ENCODE assay signal across 19 cellular contexts in genomic region chr21:31141389-31142021, GRCh38.
DNase-seq lines count a peak whose midpoint lies in the region; ATAC-seq and TF ChIP-seq lines count a peak whose summit lies in the region.
"Had no signal": no experiment of that assay in that cellular context is flagged by ENCODE, and none has a peak within 500 bp of the region (broad histone marks: within the 10 kb centered on the region; RNA-seq: fewer than 3 reads in every experiment).

No MANE protein-coding gene starts in this region.

- peak overlapping the region; percentile 66 for H3K27ac Mint-ChIP-seq in activated T-cell treated with anti-CD3 and anti-CD28 coated beads, Interleukin-2, amount 50 U/mL, for 24 hours
- peak overlapping the region; percentile 59 for H3K27ac Mint-ChIP-seq in activated T-helper 1 cell treated with anti-CD3 and anti-CD28 coated beads, Interleukin-12 subunit alpha, Interleukin-12 subunit beta, Interleukin-2, Interleukin-4 antibody, amounts not matched to agents 30 ng/mL and 10 ng/mL and 1 ng/mL, durations not matched to agents 14 hours and 24 hours and 36 hours
- H3K27ac Mint-ChIP-seq in mesothelial cell of epicardium, result peak overlapping the region; percentile 53
- no peak overlapping the region for H3K27ac Mint-ChIP-seq in stimulated activated naive CD8-positive, alpha-beta T cell treated with anti-CD3 and anti-CD28 coated beads, Interleukin-15, amount 100 ng/mL, for 72 hours

- no peak overlapping the region for H3K4me3 Mint-ChIP-seq in activated T-cell treated with anti-CD3 and anti-CD28 coated beads, Interleukin-2, amount 50 U/mL, for 24 hours
- no peak overlapping the region for H3K4me3 Mint-ChIP-seq in activated T-helper 1 cell treated with anti-CD3 and anti-CD28 coated beads, Interleukin-12 subunit alpha, Interleukin-12 subunit beta, Interleukin-2, Interleukin-4 antibody, amounts not matched to agents 30 ng/mL and 10 ng/mL and 1 ng/mL, durations not matched to agents 14 hours and 24 hours and 36 hours
- H3K4me3 Mint-ChIP-seq in mesothelial cell of epicardium, result no peak overlapping the region
- no peak overlapping the region for H3K4me3 Mint-ChIP-seq in stimulated activated naive CD8-positive, alpha-beta T cell treated with anti-CD3 and anti-CD28 coated beads, Interleukin-15, amount 100 ng/mL, for 72 hours
- H3K4me3 Mint-ChIP-seq: CD4-positive, alpha-beta T cell had no signal

- H3K4me1 Mint-ChIP-seq in activated T-cell treated with anti-CD3 and anti-CD28 coated beads, Interleukin-2, amount 50 U/mL, for 24 hours (ENCODE audit: low read depth), result peaks cover 27% of the 10 kb centered on the region
- peaks cover 32% of the 10 kb centered on the region for H3K4me1 Mint-ChIP-seq in activated T-helper 1 cell treated with anti-CD3 and anti-CD28 coated beads, Interleukin-12 subunit alpha, Interleukin-12 subunit beta, Interleukin-2, Interleukin-4 antibody, amounts not matched to agents 30 ng/mL and 10 ng/mL and 1 ng/mL, durations not matched to agents 14 hours and 24 hours and 36 hours (ENCODE audit: low read depth)
- H3K4me1 Mint-ChIP-seq in mesothelial cell of epicardium, result peaks cover 3% of the 10 kb centered on the region
- H3K4me1 Mint-ChIP-seq in stimulated activated naive CD8-positive, alpha-beta T cell treated with anti-CD3 and anti-CD28 coated beads, Interleukin-15, amount 100 ng/mL, for 72 hours, result peaks cover 11% of the 10 kb centered on the region

- TF ChIP-seq CTCF in mesothelial cell of epicardium (IDR thresholded peaks at IDR 0.05; ENCODE audit: unreplicated experiment), result no peak

- H3K36me3 Mint-ChIP-seq in activated T-cell treated with anti-CD3 and anti-CD28 coated beads, Interleukin-2, amount 50 U/mL, for 24 hours (ENCODE audit: low read depth), result peaks cover 86% of the 10 kb centered on the region
- peaks cover 59% of the 10 kb centered on the region for H3K36me3 Mint-ChIP-seq in activated T-helper 1 cell treated with anti-CD3 and anti-CD28 coated beads, Interleukin-12 subunit alpha, Interleukin-12 subunit beta, Interleukin-2, Interleukin-4 antibody, amounts not matched to agents 30 ng/mL and 10 ng/mL and 1 ng/mL, durations not matched to agents 14 hours and 24 hours and 36 hours (ENCODE audit: low read depth)
- no peaks in the 10 kb centered on the region for H3K36me3 Mint-ChIP-seq in mesothelial cell of epicardium

- no peaks in the 10 kb centered on the region for H3K9me3 Mint-ChIP-seq in activated T-cell treated with anti-CD3 and anti-CD28 coated beads, Interleukin-2, amount 50 U/mL, for 24 hours
- no peaks in the 10 kb centered on the region for H3K9me3 Mint-ChIP-seq in activated T-helper 1 cell treated with anti-CD3 and anti-CD28 coated beads, Interleukin-12 subunit alpha, Interleukin-12 subunit beta, Interleukin-2, Interleukin-4 antibody, amounts not matched to agents 30 ng/mL and 10 ng/mL and 1 ng/mL, durations not matched to agents 14 hours and 24 hours and 36 hours
- no peaks in the 10 kb centered on the region for H3K9me3 Mint-ChIP-seq in mesothelial cell of epicardium
- no peaks in the 10 kb centered on the region for H3K9me3 Mint-ChIP-seq in stimulated activated naive CD8-positive, alpha-beta T cell treated with anti-CD3 and anti-CD28 coated beads, Interleukin-15, amount 100 ng/mL, for 72 hours
- H3K9me3 Mint-ChIP-seq: CD4-positive, alpha-beta T cell had no signal

- intact Hi-C loops in activated T-helper 1 cell treated with anti-CD3 and anti-CD28 coated beads, Interleukin-12 subunit alpha, Interleukin-12 subunit beta, Interleukin-2, Interleukin-4 antibody, amounts not matched to agents 30 ng/mL and 10 ng/mL and 1 ng/mL, durations not matched to agents 14 hours and 24 hours and 36 hours (cut with micrococcal nuclease), result loop anchor here (1.0 kb wide), 1 partner anchor 43 kb away; no protein-coding TSS in a partner anchor

- ATAC-seq in HG03095 (IDR thresholded peaks at IDR 0.05; ENCODE audit: unreplicated experiment) (no peak), HG03442 (IDR thresholded peaks at IDR 0.05; ENCODE audit: unreplicated experiment) (no peak)
- ATAC-seq in stimulated activated naive CD8-positive, alpha-beta T cell treated with anti-CD3 and anti-CD28 coated beads, Interleukin-15, amount 100 ng/mL, for 72 hours, result no peak
- ATAC-seq: HCT116, HepG2, Panc1 had no signal

- DNase-seq in activated T-cell treated with anti-CD3 and anti-CD28 coated beads, Interleukin-2, amount 50 U/mL, for 24 hours, result no peak
- DNase-seq in activated T-cell treated with anti-CD3 and anti-CD28 coated beads for 4 hours, result no peak
- DNase-seq in activated T-helper 1 cell treated with anti-CD3 and anti-CD28 coated beads, Interleukin-12 subunit alpha, Interleukin-12 subunit beta, Interleukin-2, Interleukin-4 antibody, amounts not matched to agents 30 ng/mL and 10 ng/mL and 1 ng/mL, durations not matched to agents 14 hours and 24 hours and 36 hours (ENCODE audit: low spot score), result no peak
- no peak for DNase-seq in mesothelial cell of epicardium (ENCODE audit: low spot score in 2 of 2, unreplicated experiment in 2 of 2)
- DNase-seq in stimulated activated naive CD8-positive, alpha-beta T cell treated with anti-CD3 and anti-CD28 coated beads, Interleukin-15, amount 100 ng/mL, for 72 hours, result no peak
- DNase-seq: Calu3; CD4-positive, alpha-beta T cell; DMS53; KG1; NCI-H1048; NCI-H1436 treated with DMSO at 0.1 percent for 48 hours; NCI-H2081; NCI-H510A; NCI-H774 had no signal

- no peaks in the 10 kb centered on the region for H3K27me3 Mint-ChIP-seq in activated T-cell treated with anti-CD3 and anti-CD28 coated beads, Interleukin-2, amount 50 U/mL, for 24 hours
- H3K27me3 Mint-ChIP-seq in activated T-helper 1 cell treated with anti-CD3 and anti-CD28 coated beads, Interleukin-12 subunit alpha, Interleukin-12 subunit beta, Interleukin-2, Interleukin-4 antibody, amounts not matched to agents 30 ng/mL and 10 ng/mL and 1 ng/mL, durations not matched to agents 14 hours and 24 hours and 36 hours (ENCODE audit: insufficient read depth), result no peaks in the 10 kb centered on the region
- H3K27me3 Mint-ChIP-seq in mesothelial cell of epicardium (ENCODE audit: low read depth), result no peaks in the 10 kb centered on the region
- H3K27me3 Mint-ChIP-seq in stimulated activated naive CD8-positive, alpha-beta T cell treated with anti-CD3 and anti-CD28 coated beads, Interleukin-15, amount 100 ng/mL, for 72 hours, result no peaks in the 10 kb centered on the region
- H3K27me3 Mint-ChIP-seq: CD4-positive, alpha-beta T cell had no signal

Comparison
In these comparisons a context has a peak if more than half of its experiments do, and no peak if none do; other contexts are left out.
1. H3K27ac Mint-ChIP-seq: peak in activated T-cell treated with anti-CD3 and anti-CD28 coated beads, Interleukin-2, amount 50 U/mL, for 24 hours (single experiment), activated T-helper 1 cell treated with anti-CD3 and anti-CD28 coated beads, Interleukin-12 subunit alpha, Interleukin-12 subunit beta, Interleukin-2, Interleukin-4 antibody, amounts not matched to agents 30 ng/mL and 10 ng/mL and 1 ng/mL, durations not matched to agents 14 hours and 24 hours and 36 hours (single experiment) and mesothelial cell of epicardium (single experiment); none in stimulated activated naive CD8-positive, alpha-beta T cell treated with anti-CD3 and anti-CD28 coated beads, Interleukin-15, amount 100 ng/mL, for 72 hours (0 of 2).